ENCODE assay signal across 1 cellular context in genomic region chr10:102645741-102646609, GRCh38.
TF ChIP-seq lines count a peak whose summit lies in the region.

No MANE protein-coding gene starts in this region.

TF ChIP-seq in HEK293, 187 proteins besides CTCF, POLR2A, EP300 and RAD21 (continued from another document and continues in another):
- TF ChIP-seq ZNF10 (tag by site-specific recombination; IDR thresholded peaks at IDR 0.05) (no peak), ZNF132 (tag by site-specific recombination; IDR thresholded peaks at IDR 0.05; ENCODE audit: borderline replicate concordance) (no peak), ZNF398 (tag by site-specific recombination; IDR thresholded peaks at IDR 0.05) (peak; percentile 96), ZNF335 (tag by site-specific recombination; conservative IDR thresholded peaks at IDR 0.05) (peak; percentile 38), MYNN (tag by site-specific recombination; IDR thresholded peaks at IDR 0.05; ENCODE audit: borderline replicate concordance) (no peak; the same call in 1 of the 2 replicates), ZNF426 (tag by site-specific recombination; IDR thresholded peaks at IDR 0.05) (no peak), ZNF223 (tag by site-specific recombination; IDR thresholded peaks at IDR 0.05) (no peak), ZSCAN23 (tag by site-specific recombination; IDR thresholded peaks at IDR 0.05) (no peak; the same call in 1 of the 2 replicates), ZSCAN16 (tag by site-specific recombination; IDR thresholded peaks at IDR 0.05) (no peak), ZNF266 (tag by site-specific recombination; IDR thresholded peaks at IDR 0.05; ENCODE audit: low read depth) (no peak), ZNF548 (tag by site-specific recombination; IDR thresholded peaks at IDR 0.05) (no peak), SCRT1 (tag by site-specific recombination; IDR thresholded peaks at IDR 0.05; ENCODE audit: borderline replicate concordance) (no peak), ZBTB49 (tag by site-specific recombination; IDR thresholded peaks at IDR 0.05; ENCODE audit: low read depth) (no peak), ZNF791 (tag by site-specific recombination; IDR thresholded peaks at IDR 0.05) (no peak), ZNF148 (tag by site-specific recombination; IDR thresholded peaks at IDR 0.05; ENCODE audit: borderline replicate concordance) (no peak), ZNF658 (tag by site-specific recombination; IDR thresholded peaks at IDR 0.05) (no peak), ZNF596 (tag by site-specific recombination; IDR thresholded peaks at IDR 0.05) (no peak), PBX3 (CRISPR knock-in tag; IDR thresholded peaks at IDR 0.05) (no peak), RBAK (tag by site-specific recombination; IDR thresholded peaks at IDR 0.05) (no peak), ZNF48 (tag by site-specific recombination; IDR thresholded peaks at IDR 0.05) (no peak), ZNF248 (tag by site-specific recombination; IDR thresholded peaks at IDR 0.05) (no peak), PRDM2 (tag by site-specific recombination; IDR thresholded peaks at IDR 0.05; ENCODE audit: borderline replicate concordance) (no peak), ZNF654 (tag by site-specific recombination; IDR thresholded peaks at IDR 0.05; ENCODE audit: low read depth) (no peak), SETDB1 (IDR thresholded peaks at IDR 0.05; ENCODE audit: insufficient read length, low read length) (no peak), OSR2 (tag by site-specific recombination; IDR thresholded peaks at IDR 0.05) (no peak), PATZ1 (tag by site-specific recombination; IDR thresholded peaks at IDR 0.05) (peak; percentile 98), ZNF140 (tag by site-specific recombination; IDR thresholded peaks at IDR 0.05) (no peak), ZNF600 (tag by site-specific recombination; IDR thresholded peaks at IDR 0.05) (peak; percentile 78; the same call in 1 of the 2 replicates), PRDM1 (tag by site-specific recombination; IDR thresholded peaks at IDR 0.05) (no peak), SCRT2 (tag by site-specific recombination; IDR thresholded peaks at IDR 0.05) (no peak), GLIS2 (tag by site-specific recombination; IDR thresholded peaks at IDR 0.05) (peak; percentile 86), ZBTB8A (tag by site-specific recombination; IDR thresholded peaks at IDR 0.05) (peak; percentile 34), OVOL3 (tag by site-specific recombination; IDR thresholded peaks at IDR 0.05) (no peak), ZBTB20 (tag by site-specific recombination; IDR thresholded peaks at IDR 0.05) (no peak; the same call in none of the 2 replicates), ZNF558 (tag by site-specific recombination; IDR thresholded peaks at IDR 0.05) (no peak), ZSCAN18 (tag by site-specific recombination; IDR thresholded peaks at IDR 0.05) (no peak), ZNF785 (tag by site-specific recombination; IDR thresholded peaks at IDR 0.05) (no peak), ZNF341 (tag by site-specific recombination; IDR thresholded peaks at IDR 0.05; ENCODE audit: low read depth) (no peak; the same call in 1 of the 2 replicates), ZNF510 (tag by site-specific recombination; IDR thresholded peaks at IDR 0.05; ENCODE audit: insufficient replicate concordance) (no peak), ZNF449 (tag by site-specific recombination; IDR thresholded peaks at IDR 0.05) (0 out of 2 replicates have a peak, but pooled peaks have one; percentile 75), ZNF404 (tag by site-specific recombination; IDR thresholded peaks at IDR 0.05) (no peak), ZNF660 (tag by site-specific recombination; IDR thresholded peaks at IDR 0.05) (peak; percentile 70; the same call in 1 of the 2 replicates), ZNF664 (tag by site-specific recombination; IDR thresholded peaks at IDR 0.05) (no peak)
